27 cellular contexts compared by ENCODE assay signal in the genomic region with DNA sequence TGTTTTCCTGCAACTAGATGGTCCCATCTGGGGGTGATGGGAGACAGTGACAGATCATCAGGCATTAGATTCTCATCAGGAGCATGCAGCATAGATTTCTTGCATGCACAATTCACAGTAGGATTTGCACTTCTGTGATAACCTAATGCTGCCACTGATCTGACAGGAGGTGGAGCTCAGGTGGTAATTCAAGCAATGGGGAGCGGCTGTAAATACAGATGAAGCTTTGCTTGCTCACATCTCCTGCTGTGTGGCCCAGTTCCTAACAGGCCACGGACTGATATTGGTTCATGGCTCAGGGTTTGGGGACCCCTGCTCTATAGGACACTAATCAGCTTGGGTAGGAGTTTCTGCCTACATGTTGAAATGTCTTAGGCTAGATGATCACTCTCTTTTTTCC.
"Had no signal": no experiment of that assay in that cellular context is flagged by ENCODE, and none has a peak within 500 bp of the region (broad histone marks: within the 10 kb centered on the region; RNA-seq: fewer than 3 reads in every experiment).

No MANE protein-coding gene starts in this region.

- H3K36me3 ChIP-seq: stomach, suprapubic skin, thoracic aorta, thyroid gland, tibial artery, tibial nerve, transverse colon, upper lobe of left lung, upper lobe of right lung, uterus, vagina had no signal

- H3K27ac Mint-ChIP-seq: stimulated activated effector memory CD8-positive, alpha-beta T cell treated with anti-CD3 and anti-CD28 coated beads, Interleukin-12 subunit alpha, Interleukin-12 subunit beta, amount 100 ng/mL, for 72 hours; stimulated activated memory B cell treated with anti-CD40 and anti-IgM and Interleukin-4, amounts not matched to agents 10 μg/mL and 1 μg/mL and 100 μg/mL, for 72 hours; stimulated activated naive B cell treated with anti-CD40 and anti-IgM and Interleukin-4, amounts not matched to agents 10 μg/mL and 1 μg/mL and 100 μg/mL, for 72 hours; stimulated activated naive CD8-positive, alpha-beta T cell treated with anti-CD3 and anti-CD28 coated beads, Interleukin-15, amount 100 ng/mL, for 72 hours; stimulated activated naive CD8-positive, alpha-beta T cell treated with anti-CD3 and anti-CD28 coated beads, Interleukin-15, Interleukin-2, amounts not matched to agents 100 ng/mL and 50 ng/mL, for 24 hours; type B pancreatic cell had no signal

- H3K9me3 ChIP-seq: stomach, suprapubic skin, testis, thoracic aorta, thyroid gland, tibial artery, tibial nerve, transverse colon, upper lobe of left lung, upper lobe of right lung, uterus, vagina had no signal

- H3K36me3 Mint-ChIP-seq: stimulated activated effector memory CD8-positive, alpha-beta T cell treated with anti-CD3 and anti-CD28 coated beads, Interleukin-12 subunit alpha, Interleukin-12 subunit beta, amount 100 ng/mL, for 72 hours; stimulated activated memory B cell treated with anti-CD40 and anti-IgM and Interleukin-4, amounts not matched to agents 10 μg/mL and 1 μg/mL and 100 μg/mL, for 72 hours; stimulated activated naive B cell treated with anti-CD40 and anti-IgM and Interleukin-4, amounts not matched to agents 10 μg/mL and 1 μg/mL and 100 μg/mL, for 72 hours; type B pancreatic cell had no signal

- ATAC-seq: stimulated activated effector memory CD8-positive, alpha-beta T cell treated with anti-CD3 and anti-CD28 coated beads, Interleukin-12 subunit alpha, Interleukin-12 subunit beta, amount 100 ng/mL, for 72 hours; stimulated activated memory B cell treated with anti-CD40 and anti-IgM and Interleukin-4, amounts not matched to agents 10 μg/mL and 1 μg/mL and 100 μg/mL, for 72 hours; stimulated activated naive B cell treated with anti-CD40 and anti-IgM and Interleukin-4, amounts not matched to agents 10 μg/mL and 1 μg/mL and 100 μg/mL, for 72 hours; stimulated activated naive CD8-positive, alpha-beta T cell treated with anti-CD3 and anti-CD28 coated beads, Interleukin-15, amount 100 ng/mL, for 72 hours; stimulated activated naive CD8-positive, alpha-beta T cell treated with anti-CD3 and anti-CD28 coated beads, Interleukin-15, Interleukin-2, amounts not matched to agents 100 U/mL and 50 U/mL, for 24 hours; upper lobe of right lung had no signal

- H3K27me3 ChIP-seq: stomach, suprapubic skin, testis, thyroid gland, tibial nerve, transverse colon, upper lobe of left lung, upper lobe of right lung, uterus, vagina had no signal

- H3K4me3 Mint-ChIP-seq: stimulated activated effector memory CD8-positive, alpha-beta T cell treated with anti-CD3 and anti-CD28 coated beads, Interleukin-12 subunit alpha, Interleukin-12 subunit beta, amount 100 ng/mL, for 72 hours; stimulated activated memory B cell treated with anti-CD40 and anti-IgM and Interleukin-4, amounts not matched to agents 10 μg/mL and 1 μg/mL and 100 μg/mL, for 72 hours; stimulated activated naive B cell treated with anti-CD40 and anti-IgM and Interleukin-4, amounts not matched to agents 10 μg/mL and 1 μg/mL and 100 μg/mL, for 72 hours; stimulated activated naive CD8-positive, alpha-beta T cell treated with anti-CD3 and anti-CD28 coated beads, Interleukin-15, amount 100 ng/mL, for 72 hours; stimulated activated naive CD8-positive, alpha-beta T cell treated with anti-CD3 and anti-CD28 coated beads, Interleukin-15, Interleukin-2, amounts not matched to agents 100 ng/mL and 50 ng/mL, for 24 hours; type B pancreatic cell had no signal

- DNase-seq: stimulated activated CD4-positive, alpha-beta T cell treated with anti-CD3 and anti-CD28 coated beads, Interleukin-2, amount 100 ng/mL, for 48 hours; stimulated activated CD4-positive, alpha-beta T cell treated with anti-CD3 and anti-CD28 coated beads, Interleukin-4, amount 100 ng/mL, for 1 hour; stimulated activated CD4-positive, alpha-beta T cell treated with anti-CD3 and anti-CD28 coated beads, Interleukin-4, amount 100 ng/mL, for 24 hours; stimulated activated CD4-positive, alpha-beta T cell treated with anti-CD3 and anti-CD28 coated beads, Interleukin-4, amount 100 ng/mL, for 4 hours; stimulated activated CD8-positive, alpha-beta memory T cell treated with anti-CD3 and anti-CD28 coated beads, Interleukin-4, amount 100 ng/mL, for 48 hours; stimulated activated naive B cell treated with anti-CD40 and anti-IgM and Interleukin-4, amounts not matched to agents 10 μg/mL and 1 μg/mL and 100 μg/mL, for 72 hours; stimulated activated naive CD4-positive, alpha-beta T cell; stimulated activated naive CD4-positive, alpha-beta T cell treated with Interleukin-2 at 50 U/mL for 16 hours; stimulated activated naive CD8-positive, alpha-beta T cell treated with anti-CD3 and anti-CD28 coated beads, Interleukin-15, amount 100 ng/mL, for 72 hours; stimulated activated naive CD8-positive, alpha-beta T cell treated with anti-CD3 and anti-CD28 coated beads, Interleukin-15, Interleukin-2, amounts not matched to agents 100 U/mL and 50 U/mL, for 24 hours; stomach; substantia nigra; testis; thyroid gland; tibial artery; transverse colon; upper lobe of left lung; upper lobe of right lung; uterus had no signal

- H3K4me1 ChIP-seq: stomach, testis, tibial artery, transverse colon, upper lobe of left lung, upper lobe of right lung, uterus, vagina had no signal

- H3K4me1 Mint-ChIP-seq: stimulated activated effector memory CD8-positive, alpha-beta T cell treated with anti-CD3 and anti-CD28 coated beads, Interleukin-12 subunit alpha, Interleukin-12 subunit beta, amount 100 ng/mL, for 72 hours; stimulated activated memory B cell treated with anti-CD40 and anti-IgM and Interleukin-4, amounts not matched to agents 10 μg/mL and 1 μg/mL and 100 μg/mL, for 72 hours; stimulated activated naive B cell treated with anti-CD40 and anti-IgM and Interleukin-4, amounts not matched to agents 10 μg/mL and 1 μg/mL and 100 μg/mL, for 72 hours; stimulated activated naive CD8-positive, alpha-beta T cell treated with anti-CD3 and anti-CD28 coated beads, Interleukin-15, amount 100 ng/mL, for 72 hours had no signal

- H3K9me3 Mint-ChIP-seq: stimulated activated effector memory CD8-positive, alpha-beta T cell treated with anti-CD3 and anti-CD28 coated beads, Interleukin-12 subunit alpha, Interleukin-12 subunit beta, amount 100 ng/mL, for 72 hours; stimulated activated memory B cell treated with anti-CD40 and anti-IgM and Interleukin-4, amounts not matched to agents 10 μg/mL and 1 μg/mL and 100 μg/mL, for 72 hours; stimulated activated naive B cell treated with anti-CD40 and anti-IgM and Interleukin-4, amounts not matched to agents 10 μg/mL and 1 μg/mL and 100 μg/mL, for 72 hours; stimulated activated naive CD8-positive, alpha-beta T cell treated with anti-CD3 and anti-CD28 coated beads, Interleukin-15, Interleukin-2, amounts not matched to agents 100 ng/mL and 50 ng/mL, for 24 hours; type B pancreatic cell had no signal

- H3K4me3 ChIP-seq: stomach, suprapubic skin, testis, thoracic aorta, thyroid gland, tibial artery, tibial nerve, transverse colon, upper lobe of left lung, upper lobe of right lung, uterus, vagina had no signal

- H3K27ac ChIP-seq: stomach, suprapubic skin, testis, thoracic aorta, thyroid gland, tibial artery, tibial nerve, transverse colon, upper lobe of left lung, upper lobe of right lung, uterus, vagina had no signal
